8 cellular contexts compared by ENCODE assay signal in genomic region chr6:11231564-11232176, GRCh38. TPM values are rescaled to one million over a fixed set of nuclear protein-coding genes. Genes with fewer than 3 reads are reported as not detected.
DNase-seq lines count a peak whose midpoint lies in the region; ATAC-seq and TF ChIP-seq lines count a peak whose summit lies in the region.

No MANE protein-coding gene starts in this region.

- H3K4me3 ChIP-seq in CD4-positive, CD25-positive, alpha-beta regulatory T cell (ENCODE audit: low read depth, low read length): peak overlapping the region; percentile 95
- peak overlapping the region; percentile 64 for H3K4me3 ChIP-seq in OCI-LY1 (ENCODE audit: low read depth, low read length, poor library complexity, severe bottlenecking)
- H3K4me3 ChIP-seq in mucosa of descending colon: peak overlapping the region; percentile 58

- no peaks in the 10 kb centered on the region for H3K9me3 ChIP-seq in CD4-positive, CD25-positive, alpha-beta regulatory T cell (ENCODE audit: control insufficient read depth in 2 of 2, low read length in 2 of 2)
- H3K9me3 ChIP-seq in OCI-LY1 (ENCODE audit: low read length): no peaks in the 10 kb centered on the region
- no peaks in the 10 kb centered on the region for H3K9me3 ChIP-seq in mucosa of descending colon

- DNase-seq in CD4-positive, CD25-positive, alpha-beta regulatory T cell: no peak
- no peak for DNase-seq in effector memory CD8-positive, alpha-beta T cell
- no peak for DNase-seq in mucosa of descending colon
- DNase-seq in NCI-H524 (lab: John Stamatoyannopoulos, UW): no peak
- DNase-seq in posterior vena cava (ENCODE audit: low spot score): no peak
- no peak for DNase-seq in stimulated activated CD4-positive, alpha-beta T cell treated with anti-CD3 and anti-CD28 coated beads, Interleukin-4, amount 100 ng/mL, for 4 hours

- H3K36me3 Mint-ChIP-seq in CD4-positive, CD25-positive, alpha-beta regulatory T cell: peaks cover 5% of the 10 kb centered on the region
- peaks cover 15% of the 10 kb centered on the region for H3K36me3 Mint-ChIP-seq in effector memory CD8-positive, alpha-beta T cell (ENCODE audit: insufficient read depth)

- intact Hi-C loops in mucosa of descending colon (cut with DNase I, micrococcal nuclease): no loop called here
- intact Hi-C loops in posterior vena cava (cut with DNase I): loop anchor here in 1 of 2 donors (5.0 to 10.0 kb wide), 2 partner anchors 131 to 263 kb away; no protein-coding TSS in a partner anchor

- H2AFZ ChIP-seq in OCI-LY1 (ENCODE audit: low read length): no peak overlapping the region

- no peaks in the 10 kb centered on the region for H3K36me3 ChIP-seq in CD4-positive, CD25-positive, alpha-beta regulatory T cell (ENCODE audit: control insufficient read depth, insufficient read depth, low read length)
- H3K36me3 ChIP-seq in OCI-LY1 (ENCODE audit: insufficient read depth, low read length) (no peaks in the 10 kb centered on the region), mucosa of descending colon (ENCODE audit: low read depth) (no peaks in the 10 kb centered on the region)

- no peaks in the 10 kb centered on the region for H3K27me3 ChIP-seq in CD4-positive, CD25-positive, alpha-beta regulatory T cell (ENCODE audit: control insufficient read depth, insufficient read depth, low read length)
- no peaks in the 10 kb centered on the region for H3K27me3 ChIP-seq in OCI-LY1 (ENCODE audit: insufficient read depth, low read length)

- no peak for TF ChIP-seq CTCF in OCI-LY1 (IDR thresholded peaks at IDR 0.05; ENCODE audit: low read length)
- no peak for TF ChIP-seq CTCF in mucosa of descending colon (IDR thresholded peaks at IDR 0.05)

- peak overlapping the region; percentile 87 to 96 (median 94) for H3K4me3 Mint-ChIP-seq in CD4-positive, CD25-positive, alpha-beta regulatory T cell
- peak overlapping the region; percentile 79 to 89 for H3K4me3 Mint-ChIP-seq in effector memory CD8-positive, alpha-beta T cell

- H3K9me3 Mint-ChIP-seq in CD4-positive, CD25-positive, alpha-beta regulatory T cell: no peaks in the 10 kb centered on the region
- no peaks in the 10 kb centered on the region for H3K9me3 Mint-ChIP-seq in effector memory CD8-positive, alpha-beta T cell

- peak overlapping the region; percentile 97 for H3K4me2 ChIP-seq in OCI-LY1 (ENCODE audit: low read length)

- no peaks in the 10 kb centered on the region for H4K20me1 ChIP-seq in OCI-LY1 (ENCODE audit: insufficient read depth, low read length)

- peak overlapping the region; percentile 64; the same call in 1 of the 2 replicates for H3K9ac ChIP-seq in OCI-LY1 (ENCODE audit: low read length)

- peaks cover 37 to 76% (median 57%) of the 10 kb centered on the region in 4 donors for H3K4me1 Mint-ChIP-seq in CD4-positive, CD25-positive, alpha-beta regulatory T cell
- peaks cover 43 to 65% of the 10 kb centered on the region in 2 donors for H3K4me1 Mint-ChIP-seq in effector memory CD8-positive, alpha-beta T cell (ENCODE audit: low read depth in 2 of 2)

- H3K27ac Mint-ChIP-seq in CD4-positive, CD25-positive, alpha-beta regulatory T cell: peak overlapping the region; percentile 89 to 97 (median 96)
- H3K27ac Mint-ChIP-seq in effector memory CD8-positive, alpha-beta T cell: peak overlapping the region; percentile 92 to 99

- no peaks in the 10 kb centered on the region for H3K79me2 ChIP-seq in OCI-LY1 (ENCODE audit: insufficient read depth, low read length)

- no peaks in the 10 kb centered on the region for H3K9me2 ChIP-seq in OCI-LY1 (ENCODE audit: low read depth, low read length)

- H3K27me3 Mint-ChIP-seq in CD4-positive, CD25-positive, alpha-beta regulatory T cell: no peaks in the 10 kb centered on the region
- no peaks in the 10 kb centered on the region for H3K27me3 Mint-ChIP-seq in effector memory CD8-positive, alpha-beta T cell

- peaks cover 42% of the 10 kb centered on the region for H3K4me1 ChIP-seq in CD4-positive, CD25-positive, alpha-beta regulatory T cell (ENCODE audit: control insufficient read depth, insufficient read depth, low read length, poor library complexity, severe bottlenecking)
- peaks cover 22% of the 10 kb centered on the region for H3K4me1 ChIP-seq in OCI-LY1 (ENCODE audit: insufficient read depth, low read length, severe bottlenecking)
- peaks cover 16% of the 10 kb centered on the region for H3K4me1 ChIP-seq in mucosa of descending colon (ENCODE audit: low read depth)

- H3K27ac ChIP-seq in CD4-positive, CD25-positive, alpha-beta regulatory T cell (ENCODE audit: insufficient read depth, low read length, poor library complexity, severe bottlenecking): peak overlapping the region; percentile 93
- H3K27ac ChIP-seq in OCI-LY1 (ENCODE audit: low read depth, low read length, poor library complexity, severe bottlenecking): no peak overlapping the region

- ATAC-seq in CD4-positive, CD25-positive, alpha-beta regulatory T cell (ENCODE audit: low read depth in 2 of 2): no peak
- ATAC-seq in effector memory CD8-positive, alpha-beta T cell (replicated peaks): no peak
- peak; percentile 58 for ATAC-seq in mucosa of descending colon
- no peak for ATAC-seq in GM18858 (IDR thresholded peaks at IDR 0.05; ENCODE audit: unreplicated experiment)

- no peaks in the 10 kb centered on the region for H3F3A ChIP-seq in OCI-LY1 (ENCODE audit: insufficient read depth, low read length)

RNA-seq across cellular contexts. Expression of gene NEDD9, which starts 0.8 kb away (rescaled TPM):
- 104 TPM for total RNA-seq in CD4-positive, CD25-positive, alpha-beta regulatory T cell
- polyA plus RNA-seq in CD4-positive, CD25-positive, alpha-beta regulatory T cell: 10 to 100 TPM; 18.1 to 21.5 (median 19.9) TPM
- total RNA-seq in mucosa of descending colon: 10 to 100 TPM; 41.4 to 66.6 (median 62.1) TPM
- 100 to 1,000 TPM; 105 to 166 TPM for total RNA-seq in posterior vena cava
